ENCODE assay signal across 1 cellular context in genomic region chr14:69133206-69134125, GRCh38.
TF ChIP-seq lines count a peak whose summit lies in the region.

No MANE protein-coding gene starts in this region.

TF ChIP-seq in K562, 482 proteins besides CTCF, POLR2A, EP300 and RAD21 (continued from another document and continues in another):
- peak; percentile 62; the same call in 1 of the 2 replicates for TF ChIP-seq ZNF592 (IDR thresholded peaks at IDR 0.05)
- TF ChIP-seq MAFF (IDR thresholded peaks at IDR 0.05; ENCODE audit: low read length) = no peak; the same call in 1 of the 2 replicates
- TF ChIP-seq EP400 (IDR thresholded peaks at IDR 0.05) = peak; percentile 91
- no peak for TF ChIP-seq POLR2B (IDR thresholded peaks at IDR 0.05; ENCODE audit: low read depth, partially characterized antibody)
- TF ChIP-seq MTA3 (IDR thresholded peaks at IDR 0.05; ENCODE audit: borderline replicate concordance) = no peak
- no peak for TF ChIP-seq ZNF165 (CRISPR knock-in tag; IDR thresholded peaks at IDR 0.05; ENCODE audit: borderline replicate concordance)
- peak; percentile 66; the same call in 1 of the 2 replicates for TF ChIP-seq SPI1 (IDR thresholded peaks at IDR 0.05; ENCODE audit: borderline replicate concordance, low read depth, low read length)
- no peak for TF ChIP-seq RBM22 (IDR thresholded peaks at IDR 0.05; ENCODE audit: low read depth, low read length, poor library complexity, severe bottlenecking)
- TF ChIP-seq MLX (CRISPR knock-in tag; conservative IDR thresholded peaks at IDR 0.05) = no peak
- no peak for TF ChIP-seq HIVEP1 (CRISPR knock-in tag; IDR thresholded peaks at IDR 0.05)
- no peak for TF ChIP-seq SIN3B (IDR thresholded peaks at IDR 0.05; ENCODE audit: low read depth)
- peak; percentile 60 for TF ChIP-seq CBFA2T3 (IDR thresholded peaks at IDR 0.05)
- TF ChIP-seq FIP1L1 (IDR thresholded peaks at IDR 0.05; ENCODE audit: low read depth, low read length, poor library complexity, severe bottlenecking) = no peak
- TF ChIP-seq CHCHD3 (CRISPR knock-in tag; IDR thresholded peaks at IDR 0.05) = no peak
- no peak for TF ChIP-seq DDX20 (tag; IDR thresholded peaks at IDR 0.05; ENCODE audit: low read depth)
- TF ChIP-seq ASH1L (IDR thresholded peaks at IDR 0.05; ENCODE audit: borderline replicate concordance, low read depth, partially characterized antibody) = no peak
- no peak for TF ChIP-seq ZNF282 (CRISPR knock-in tag; IDR thresholded peaks at IDR 0.05)
- TF ChIP-seq RBM14 (IDR thresholded peaks at IDR 0.05; ENCODE audit: borderline replicate concordance, insufficient read depth, low read depth, low read length) = no peak
- TF ChIP-seq CEBPZ (IDR thresholded peaks at IDR 0.05; ENCODE audit: borderline replicate concordance, low read depth, low read length) = no peak
- no peak for TF ChIP-seq MEF2A (IDR thresholded peaks at IDR 0.05; ENCODE audit: control insufficient read depth, low read depth, low read length)
- no peak for TF ChIP-seq ZNF232 (CRISPR knock-in tag; IDR thresholded peaks at IDR 0.05)
- no peak for TF ChIP-seq SRSF3 (IDR thresholded peaks at IDR 0.05; ENCODE audit: insufficient read depth, low read length)
- TF ChIP-seq LEF1 (IDR thresholded peaks at IDR 0.05) = 0 out of 2 replicates have a peak, but pooled peaks have one; percentile 15
- no peak for TF ChIP-seq RUNX1 (IDR thresholded peaks at IDR 0.05; ENCODE audit: low read depth)
- no peak for TF ChIP-seq ZNF146 (CRISPR knock-in tag; IDR thresholded peaks at IDR 0.05; ENCODE audit: unreplicated experiment)
- no peak for TF ChIP-seq ZNF384 (IDR thresholded peaks at IDR 0.05; ENCODE audit: low read depth, low read length)
- no peak for TF ChIP-seq MITF (IDR thresholded peaks at IDR 0.05)
- peak; percentile 65; the same call in 1 of the 2 replicates for TF ChIP-seq ESRRA (IDR thresholded peaks at IDR 0.05; ENCODE audit: borderline replicate concordance, low read depth)
- no peak for TF ChIP-seq PML (IDR thresholded peaks at IDR 0.05; ENCODE audit: low read length)
- TF ChIP-seq ZC3H11A (IDR thresholded peaks at IDR 0.05; ENCODE audit: low read depth, low read length) = no peak
- no peak for TF ChIP-seq ERF (CRISPR knock-in tag; IDR thresholded peaks at IDR 0.05)
- TF ChIP-seq GATAD2A (IDR thresholded peaks at IDR 0.05) = no peak; the same call in 1 of the 2 replicates
- TF ChIP-seq GABPB2 (CRISPR knock-in tag; conservative IDR thresholded peaks at IDR 0.05) = no peak
- TF ChIP-seq TAF15 (IDR thresholded peaks at IDR 0.05; ENCODE audit: low read depth, low read length) = no peak
- no peak for TF ChIP-seq RBM15 (IDR thresholded peaks at IDR 0.05; ENCODE audit: insufficient read depth, low read length)
- TF ChIP-seq MXD1 (CRISPR knock-in tag; IDR thresholded peaks at IDR 0.05; ENCODE audit: borderline replicate concordance, poor library complexity, severe bottlenecking) = no peak
- TF ChIP-seq HDAC6 (IDR thresholded peaks at IDR 0.05; ENCODE audit: low read depth, low read length) = no peak
- TF ChIP-seq HNRNPUL1 (IDR thresholded peaks at IDR 0.05; ENCODE audit: low read length) = no peak
- no peak for TF ChIP-seq CLOCK (CRISPR knock-in tag; IDR thresholded peaks at IDR 0.05; ENCODE audit: borderline replicate concordance)
- TF ChIP-seq CBX5 (IDR thresholded peaks at IDR 0.05; ENCODE audit: borderline replicate concordance, low read depth) = no peak
- no peak for TF ChIP-seq ILK (tag; IDR thresholded peaks at IDR 0.05; ENCODE audit: borderline replicate concordance, low read depth)
- no peak for TF ChIP-seq NR2C1 (IDR thresholded peaks at IDR 0.05)
- TF ChIP-seq NR2C1 (tag; IDR thresholded peaks at IDR 0.05) = no peak
- TF ChIP-seq MLLT1 (IDR thresholded peaks at IDR 0.05) = no peak
- no peak for TF ChIP-seq DLX4 (CRISPR knock-in tag; IDR thresholded peaks at IDR 0.05)
- TF ChIP-seq HOXB6 (CRISPR knock-in tag; IDR thresholded peaks at IDR 0.05; ENCODE audit: borderline replicate concordance) = no peak
- TF ChIP-seq KDM4B (IDR thresholded peaks at IDR 0.05; ENCODE audit: borderline replicate concordance in 2 of 2, low read depth in 1 of 2) = no peak
- no peak for TF ChIP-seq PHF21A (IDR thresholded peaks at IDR 0.05; ENCODE audit: borderline replicate concordance, low read depth)
- no peak for TF ChIP-seq NR2F6 (CRISPR knock-in tag; IDR thresholded peaks at IDR 0.05)
- no peak for TF ChIP-seq ARNT (IDR thresholded peaks at IDR 0.05)
- TF ChIP-seq CREBBP (IDR thresholded peaks at IDR 0.05; ENCODE audit: low read depth, low read length) = no peak
- no peak for TF ChIP-seq NRF1 (conservative IDR thresholded peaks at IDR 0.05 in 1 of 2, IDR thresholded peaks at IDR 0.05 in 1 of 2)
- TF ChIP-seq THRB (CRISPR knock-in tag; conservative IDR thresholded peaks at IDR 0.05) = no peak
- TF ChIP-seq ZKSCAN3 (CRISPR knock-in tag; IDR thresholded peaks at IDR 0.05) = no peak
- TF ChIP-seq MTA1 (IDR thresholded peaks at IDR 0.05; ENCODE audit: borderline replicate concordance) = no peak
- TF ChIP-seq KDM2B (CRISPR knock-in tag; IDR thresholded peaks at IDR 0.05) = no peak
- TF ChIP-seq TFAM (CRISPR knock-in tag; conservative IDR thresholded peaks at IDR 0.05) = no peak
- TF ChIP-seq NBN (IDR thresholded peaks at IDR 0.05; ENCODE audit: low read depth) = no peak
- TF ChIP-seq SLC30A9 (CRISPR knock-in tag; IDR thresholded peaks at IDR 0.05) = no peak
- TF ChIP-seq SMAD2 (IDR thresholded peaks at IDR 0.05; ENCODE audit: low read depth, low read length) = no peak
- TF ChIP-seq CHD1 (IDR thresholded peaks at IDR 0.05; ENCODE audit: low read length) = no peak
